Comparison of ENCODE assay signal across 1 cellular context in the genomic region with DNA sequence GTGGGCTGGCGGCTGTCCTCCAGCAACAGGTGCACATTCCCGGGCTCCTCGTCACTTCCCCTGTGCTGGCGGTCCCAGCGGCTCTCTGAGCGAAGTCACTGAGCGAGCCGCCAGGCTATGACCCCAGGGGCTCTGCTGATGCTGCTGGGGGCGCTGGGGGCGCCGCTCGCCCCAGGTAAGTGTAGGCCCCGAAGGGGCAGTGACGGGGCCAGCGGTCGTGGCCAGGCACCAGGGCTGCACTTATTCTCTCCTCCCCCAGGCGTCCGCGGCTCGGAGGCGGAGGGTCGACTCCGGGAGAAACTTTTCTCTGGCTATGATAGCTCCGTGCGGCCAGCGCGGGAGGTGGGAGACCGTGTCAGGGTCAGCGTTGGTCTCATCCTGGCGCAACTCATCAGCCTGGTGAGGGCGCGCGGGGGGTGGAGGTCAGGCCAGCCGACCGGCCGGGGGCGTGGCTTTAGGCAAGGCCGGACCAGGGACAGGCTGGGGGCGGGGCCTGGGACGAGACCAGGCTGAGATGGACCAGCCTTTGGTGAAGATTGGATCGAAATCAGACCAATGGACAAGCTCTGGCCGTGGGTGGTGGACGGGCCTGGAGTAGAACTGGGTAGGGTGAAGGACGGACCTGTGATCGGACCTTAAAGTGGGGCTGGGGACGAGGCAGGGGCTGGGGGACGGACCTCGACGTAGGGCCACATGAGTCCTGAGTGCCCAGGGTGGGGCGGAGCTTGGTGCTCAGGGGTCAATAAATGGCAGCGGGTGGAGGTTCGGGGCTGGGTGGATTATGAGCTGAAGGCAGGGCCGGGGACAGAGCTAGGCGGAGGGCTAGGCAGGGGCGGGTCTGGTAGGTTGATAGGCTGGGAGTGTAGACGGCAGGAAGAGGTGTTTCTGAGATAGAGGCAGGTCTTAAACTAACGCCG.
TF ChIP-seq lines count a peak whose summit lies in the region.

A gene with protein sequence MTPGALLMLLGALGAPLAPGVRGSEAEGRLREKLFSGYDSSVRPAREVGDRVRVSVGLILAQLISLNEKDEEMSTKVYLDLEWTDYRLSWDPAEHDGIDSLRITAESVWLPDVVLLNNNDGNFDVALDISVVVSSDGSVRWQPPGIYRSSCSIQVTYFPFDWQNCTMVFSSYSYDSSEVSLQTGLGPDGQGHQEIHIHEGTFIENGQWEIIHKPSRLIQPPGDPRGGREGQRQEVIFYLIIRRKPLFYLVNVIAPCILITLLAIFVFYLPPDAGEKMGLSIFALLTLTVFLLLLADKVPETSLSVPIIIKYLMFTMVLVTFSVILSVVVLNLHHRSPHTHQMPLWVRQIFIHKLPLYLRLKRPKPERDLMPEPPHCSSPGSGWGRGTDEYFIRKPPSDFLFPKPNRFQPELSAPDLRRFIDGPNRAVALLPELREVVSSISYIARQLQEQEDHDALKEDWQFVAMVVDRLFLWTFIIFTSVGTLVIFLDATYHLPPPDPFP (plus strand): TSS at position 51 of the 917 bp plus-strand sequence. CDS start 67 bp downstream, at position 118.

TF ChIP-seq in HepG2, 621 proteins besides CTCF, POLR2A, EP300 and RAD21 (continued from another document and continues in another):
- TF ChIP-seq ZFP41 (CRISPR knock-in tag; IDR thresholded peaks at IDR 0.05; ENCODE audit: borderline replicate concordance) (no peak), JARID2 (CRISPR knock-in tag; IDR thresholded peaks at IDR 0.05; ENCODE audit: insufficient replicate concordance) (no peak), ZNF136 (CRISPR knock-in tag; IDR thresholded peaks at IDR 0.05; ENCODE audit: low read depth) (peak; percentile 57), ZNF788 (CRISPR knock-in tag; IDR thresholded peaks at IDR 0.05; ENCODE audit: borderline replicate concordance) (peak; percentile 87; the same call in 1 of the 2 replicates), ZBTB21 (CRISPR knock-in tag; IDR thresholded peaks at IDR 0.05) (no peak), SMC3 (IDR thresholded peaks at IDR 0.05; ENCODE audit: low read length) (no peak), HDAC1 (CRISPR knock-in tag; IDR thresholded peaks at IDR 0.05) (peak; percentile 57; the same call in 1 of the 2 replicates), HMG20A (CRISPR knock-in tag; IDR thresholded peaks at IDR 0.05; ENCODE audit: borderline replicate concordance) (no peak), ZNF160 (CRISPR knock-in tag; IDR thresholded peaks at IDR 0.05) (peak; percentile 89; the same call in 1 of the 2 replicates), ZNF207 (IDR thresholded peaks at IDR 0.05; ENCODE audit: borderline replicate concordance) (no peak), ZNF24 (IDR thresholded peaks at IDR 0.05) (no peak), ZNF720 (CRISPR knock-in tag; IDR thresholded peaks at IDR 0.05) (no peak), JDP2 (CRISPR knock-in tag; IDR thresholded peaks at IDR 0.05; ENCODE audit: borderline replicate concordance) (no peak; the same call in 1 of the 2 replicates), GABPB1 (CRISPR knock-in tag; IDR thresholded peaks at IDR 0.05) (peak; percentile 82), TBX2 (CRISPR knock-in tag; IDR thresholded peaks at IDR 0.05; ENCODE audit: borderline replicate concordance) (peak; percentile 61), SOX5 (CRISPR knock-in tag; IDR thresholded peaks at IDR 0.05; ENCODE audit: borderline replicate concordance) (no peak), HCFC1 (IDR thresholded peaks at IDR 0.05; ENCODE audit: low read depth, low read length) (no peak), CCDC6 (CRISPR knock-in tag; IDR thresholded peaks at IDR 0.05) (no peak), MED13 (CRISPR knock-in tag; IDR thresholded peaks at IDR 0.05) (no peak), ZNF317 (CRISPR knock-in tag; IDR thresholded peaks at IDR 0.05) (peak; percentile 65; the same call in 1 of the 2 replicates), PHF5A (CRISPR knock-in tag; IDR thresholded peaks at IDR 0.05; ENCODE audit: low read depth, unreplicated experiment) (no peak), ZNF282 (IDR thresholded peaks at IDR 0.05; ENCODE audit: partially characterized antibody) (no peak), KLF12 (CRISPR knock-in tag; IDR thresholded peaks at IDR 0.05; ENCODE audit: borderline replicate concordance) (no peak), ZNF7 (CRISPR knock-in tag; IDR thresholded peaks at IDR 0.05) (no peak), PCBP1 (IDR thresholded peaks at IDR 0.05; ENCODE audit: borderline replicate concordance, low read depth, low read length) (0 out of 2 replicates have a peak, but pooled peaks have one; percentile 51), FOXA3 (CRISPR knock-in tag; IDR thresholded peaks at IDR 0.05) (no peak)
- TF ChIP-seq, protein P1, sequence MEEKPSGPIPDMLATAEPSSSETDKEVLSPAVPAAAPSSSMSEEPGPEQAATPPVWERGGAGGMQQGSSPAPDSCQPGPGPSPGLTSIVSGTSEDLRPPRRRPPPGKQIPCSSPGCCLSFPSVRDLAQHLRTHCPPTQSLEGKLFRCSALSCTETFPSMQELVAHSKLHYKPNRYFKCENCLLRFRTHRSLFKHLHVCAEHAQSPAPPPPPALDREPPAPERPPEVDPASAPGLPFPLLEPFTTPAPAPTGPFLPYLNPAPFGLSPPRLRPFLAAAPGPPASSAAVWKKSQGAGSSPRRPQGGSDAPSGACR (CRISPR knock-in tag; IDR thresholded peaks at IDR 0.05) = peak; percentile 13; the same call in 1 of the 2 replicates
- TF ChIP-seq, protein P2, sequence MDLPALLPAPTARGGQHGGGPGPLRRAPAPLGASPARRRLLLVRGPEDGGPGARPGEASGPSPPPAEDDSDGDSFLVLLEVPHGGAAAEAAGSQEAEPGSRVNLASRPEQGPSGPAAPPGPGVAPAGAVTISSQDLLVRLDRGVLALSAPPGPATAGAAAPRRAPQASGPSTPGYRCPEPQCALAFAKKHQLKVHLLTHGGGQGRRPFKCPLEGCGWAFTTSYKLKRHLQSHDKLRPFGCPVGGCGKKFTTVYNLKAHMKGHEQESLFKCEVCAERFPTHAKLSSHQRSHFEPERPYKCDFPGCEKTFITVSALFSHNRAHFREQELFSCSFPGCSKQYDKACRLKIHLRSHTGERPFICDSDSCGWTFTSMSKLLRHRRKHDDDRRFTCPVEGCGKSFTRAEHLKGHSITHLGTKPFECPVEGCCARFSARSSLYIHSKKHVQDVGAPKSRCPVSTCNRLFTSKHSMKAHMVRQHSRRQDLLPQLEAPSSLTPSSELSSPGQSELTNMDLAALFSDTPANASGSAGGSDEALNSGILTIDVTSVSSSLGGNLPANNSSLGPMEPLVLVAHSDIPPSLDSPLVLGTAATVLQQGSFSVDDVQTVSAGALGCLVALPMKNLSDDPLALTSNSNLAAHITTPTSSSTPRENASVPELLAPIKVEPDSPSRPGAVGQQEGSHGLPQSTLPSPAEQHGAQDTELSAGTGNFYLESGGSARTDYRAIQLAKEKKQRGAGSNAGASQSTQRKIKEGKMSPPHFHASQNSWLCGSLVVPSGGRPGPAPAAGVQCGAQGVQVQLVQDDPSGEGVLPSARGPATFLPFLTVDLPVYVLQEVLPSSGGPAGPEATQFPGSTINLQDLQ (CRISPR knock-in tag; IDR thresholded peaks at IDR 0.05) = no peak
- TF ChIP-seq, protein P3, sequence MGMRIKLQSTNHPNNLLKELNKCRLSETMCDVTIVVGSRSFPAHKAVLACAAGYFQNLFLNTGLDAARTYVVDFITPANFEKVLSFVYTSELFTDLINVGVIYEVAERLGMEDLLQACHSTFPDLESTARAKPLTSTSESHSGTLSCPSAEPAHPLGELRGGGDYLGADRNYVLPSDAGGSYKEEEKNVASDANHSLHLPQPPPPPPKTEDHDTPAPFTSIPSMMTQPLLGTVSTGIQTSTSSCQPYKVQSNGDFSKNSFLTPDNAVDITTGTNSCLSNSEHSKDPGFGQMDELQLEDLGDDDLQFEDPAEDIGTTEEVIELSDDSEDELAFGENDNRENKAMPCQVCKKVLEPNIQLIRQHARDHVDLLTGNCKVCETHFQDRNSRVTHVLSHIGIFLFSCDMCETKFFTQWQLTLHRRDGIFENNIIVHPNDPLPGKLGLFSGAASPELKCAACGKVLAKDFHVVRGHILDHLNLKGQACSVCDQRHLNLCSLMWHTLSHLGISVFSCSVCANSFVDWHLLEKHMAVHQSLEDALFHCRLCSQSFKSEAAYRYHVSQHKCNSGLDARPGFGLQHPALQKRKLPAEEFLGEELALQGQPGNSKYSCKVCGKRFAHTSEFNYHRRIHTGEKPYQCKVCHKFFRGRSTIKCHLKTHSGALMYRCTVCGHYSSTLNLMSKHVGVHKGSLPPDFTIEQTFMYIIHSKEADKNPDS (CRISPR knock-in tag; IDR thresholded peaks at IDR 0.05) = no peak
- TF ChIP-seq, protein P4, sequence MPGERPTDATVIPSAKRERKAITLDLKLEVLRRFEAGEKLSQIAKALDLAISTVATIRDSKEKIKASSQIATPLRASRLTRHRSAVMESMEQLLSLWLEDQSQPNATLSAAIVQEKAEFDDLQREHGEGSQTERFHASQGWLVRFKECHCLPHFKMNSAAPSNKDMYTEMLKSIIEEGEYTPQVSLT (CRISPR knock-in tag; IDR thresholded peaks at IDR 0.05; ENCODE audit: borderline replicate concordance, low read depth) = peak; percentile 48; the same call in 1 of the 2 replicates
- TF ChIP-seq, protein P5, sequence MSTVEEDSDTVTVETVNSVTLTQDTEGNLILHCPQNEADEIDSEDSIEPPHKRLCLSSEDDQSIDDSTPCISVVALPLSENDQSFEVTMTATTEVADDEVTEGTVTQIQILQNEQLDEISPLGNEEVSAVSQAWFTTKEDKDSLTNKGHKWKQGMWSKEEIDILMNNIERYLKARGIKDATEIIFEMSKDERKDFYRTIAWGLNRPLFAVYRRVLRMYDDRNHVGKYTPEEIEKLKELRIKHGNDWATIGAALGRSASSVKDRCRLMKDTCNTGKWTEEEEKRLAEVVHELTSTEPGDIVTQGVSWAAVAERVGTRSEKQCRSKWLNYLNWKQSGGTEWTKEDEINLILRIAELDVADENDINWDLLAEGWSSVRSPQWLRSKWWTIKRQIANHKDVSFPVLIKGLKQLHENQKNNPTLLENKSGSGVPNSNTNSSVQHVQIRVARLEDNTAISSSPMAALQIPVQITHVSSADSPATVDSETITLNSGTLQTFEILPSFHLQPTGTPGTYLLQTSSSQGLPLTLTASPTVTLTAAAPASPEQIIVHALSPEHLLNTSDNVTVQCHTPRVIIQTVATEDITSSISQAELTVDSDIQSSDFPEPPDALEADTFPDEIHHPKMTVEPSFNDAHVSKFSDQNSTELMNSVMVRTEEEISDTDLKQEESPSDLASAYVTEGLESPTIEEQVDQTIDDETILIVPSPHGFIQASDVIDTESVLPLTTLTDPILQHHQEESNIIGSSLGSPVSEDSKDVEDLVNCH (CRISPR knock-in tag; IDR thresholded peaks at IDR 0.05) = no peak
- TF ChIP-seq, protein P6, sequence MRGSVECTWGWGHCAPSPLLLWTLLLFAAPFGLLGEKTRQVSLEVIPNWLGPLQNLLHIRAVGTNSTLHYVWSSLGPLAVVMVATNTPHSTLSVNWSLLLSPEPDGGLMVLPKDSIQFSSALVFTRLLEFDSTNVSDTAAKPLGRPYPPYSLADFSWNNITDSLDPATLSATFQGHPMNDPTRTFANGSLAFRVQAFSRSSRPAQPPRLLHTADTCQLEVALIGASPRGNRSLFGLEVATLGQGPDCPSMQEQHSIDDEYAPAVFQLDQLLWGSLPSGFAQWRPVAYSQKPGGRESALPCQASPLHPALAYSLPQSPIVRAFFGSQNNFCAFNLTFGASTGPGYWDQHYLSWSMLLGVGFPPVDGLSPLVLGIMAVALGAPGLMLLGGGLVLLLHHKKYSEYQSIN (CRISPR knock-in tag; IDR thresholded peaks at IDR 0.05; ENCODE audit: borderline replicate concordance) = no peak
- TF ChIP-seq, protein P7, sequence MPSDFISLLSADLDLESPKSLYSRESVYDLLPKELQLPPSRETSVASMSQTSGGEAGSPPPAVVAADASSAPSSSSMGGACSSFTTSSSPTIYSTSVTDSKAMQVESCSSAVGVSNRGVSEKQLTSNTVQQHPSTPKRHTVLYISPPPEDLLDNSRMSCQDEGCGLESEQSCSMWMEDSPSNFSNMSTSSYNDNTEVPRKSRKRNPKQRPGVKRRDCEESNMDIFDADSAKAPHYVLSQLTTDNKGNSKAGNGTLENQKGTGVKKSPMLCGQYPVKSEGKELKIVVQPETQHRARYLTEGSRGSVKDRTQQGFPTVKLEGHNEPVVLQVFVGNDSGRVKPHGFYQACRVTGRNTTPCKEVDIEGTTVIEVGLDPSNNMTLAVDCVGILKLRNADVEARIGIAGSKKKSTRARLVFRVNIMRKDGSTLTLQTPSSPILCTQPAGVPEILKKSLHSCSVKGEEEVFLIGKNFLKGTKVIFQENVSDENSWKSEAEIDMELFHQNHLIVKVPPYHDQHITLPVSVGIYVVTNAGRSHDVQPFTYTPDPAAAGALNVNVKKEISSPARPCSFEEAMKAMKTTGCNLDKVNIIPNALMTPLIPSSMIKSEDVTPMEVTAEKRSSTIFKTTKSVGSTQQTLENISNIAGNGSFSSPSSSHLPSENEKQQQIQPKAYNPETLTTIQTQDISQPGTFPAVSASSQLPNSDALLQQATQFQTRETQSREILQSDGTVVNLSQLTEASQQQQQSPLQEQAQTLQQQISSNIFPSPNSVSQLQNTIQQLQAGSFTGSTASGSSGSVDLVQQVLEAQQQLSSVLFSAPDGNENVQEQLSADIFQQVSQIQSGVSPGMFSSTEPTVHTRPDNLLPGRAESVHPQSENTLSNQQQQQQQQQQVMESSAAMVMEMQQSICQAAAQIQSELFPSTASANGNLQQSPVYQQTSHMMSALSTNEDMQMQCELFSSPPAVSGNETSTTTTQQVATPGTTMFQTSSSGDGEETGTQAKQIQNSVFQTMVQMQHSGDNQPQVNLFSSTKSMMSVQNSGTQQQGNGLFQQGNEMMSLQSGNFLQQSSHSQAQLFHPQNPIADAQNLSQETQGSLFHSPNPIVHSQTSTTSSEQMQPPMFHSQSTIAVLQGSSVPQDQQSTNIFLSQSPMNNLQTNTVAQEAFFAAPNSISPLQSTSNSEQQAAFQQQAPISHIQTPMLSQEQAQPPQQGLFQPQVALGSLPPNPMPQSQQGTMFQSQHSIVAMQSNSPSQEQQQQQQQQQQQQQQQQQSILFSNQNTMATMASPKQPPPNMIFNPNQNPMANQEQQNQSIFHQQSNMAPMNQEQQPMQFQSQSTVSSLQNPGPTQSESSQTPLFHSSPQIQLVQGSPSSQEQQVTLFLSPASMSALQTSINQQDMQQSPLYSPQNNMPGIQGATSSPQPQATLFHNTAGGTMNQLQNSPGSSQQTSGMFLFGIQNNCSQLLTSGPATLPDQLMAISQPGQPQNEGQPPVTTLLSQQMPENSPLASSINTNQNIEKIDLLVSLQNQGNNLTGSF (CRISPR knock-in tag; IDR thresholded peaks at IDR 0.05) = no peak
